ENCODE assay signal across 8 cellular contexts in genomic region chr16:84818989-84819643, GRCh38. TPM values are rescaled to one million over a fixed set of nuclear protein-coding genes. Genes with fewer than 3 reads are reported as not detected.
DNase-seq lines count a peak whose midpoint lies in the region; ATAC-seq and TF ChIP-seq lines count a peak whose summit lies in the region.

No MANE protein-coding gene starts in this region.

- peaks cover 7 to 35% (median 23%) of the 10 kb centered on the region in 4 donors for H3K4me1 ChIP-seq in stomach

- H3K27ac ChIP-seq in brain microvascular endothelial cell = no peak overlapping the region
- H3K27ac ChIP-seq in stomach = peak overlapping the region in 4 of 5 donors; percentile 35 to 96 (median 84)

- H3K9me3 Mint-ChIP-seq in stimulated activated naive CD8-positive, alpha-beta T cell treated with anti-CD3 and anti-CD28 coated beads, Interleukin-15, amount 100 ng/mL, for 72 hours = no peaks in the 10 kb centered on the region

- intact Hi-C loops in stomach (cut with DNase I; ENCODE audit: low total_unique reads) = no loop called here

- TF ChIP-seq EP300 in stomach (IDR thresholded peaks at IDR 0.05) = no peak

- H3K27me3 ChIP-seq in brain microvascular endothelial cell (replicated peaks) (no peaks in the 10 kb centered on the region), stomach (peaks cover 0 to 5% (median 0%) of the 10 kb centered on the region in 3 donors)

- peaks cover 57% of the 10 kb centered on the region for H3K27me3 Mint-ChIP-seq in stimulated activated naive CD8-positive, alpha-beta T cell treated with anti-CD3 and anti-CD28 coated beads, Interleukin-15, amount 100 ng/mL, for 72 hours

- no peaks in the 10 kb centered on the region for H3K9me3 ChIP-seq in stomach

- peaks cover 17% of the 10 kb centered on the region for H3K4me1 Mint-ChIP-seq in stimulated activated naive CD8-positive, alpha-beta T cell treated with anti-CD3 and anti-CD28 coated beads, Interleukin-15, amount 100 ng/mL, for 72 hours

- H3K4me3 ChIP-seq in HFF-Myc (replicated peaks; ENCODE audit: low read depth, low read length) (peak overlapping the region; percentile 46; the same call in 1 of the 2 replicates), brain microvascular endothelial cell (ENCODE audit: low read depth, low read length) (peak overlapping the region; percentile 37), stomach (peak overlapping the region; percentile 56 to 79 (median 60))

- peak overlapping the region in 1 of 2 donors; percentile 77 for H3K4me3 Mint-ChIP-seq in stimulated activated naive CD8-positive, alpha-beta T cell treated with anti-CD3 and anti-CD28 coated beads, Interleukin-15, amount 100 ng/mL, for 72 hours

- TF ChIP-seq POLR2A in stomach (IDR thresholded peaks at IDR 0.05) = no peak

- DNase-seq in HFF-Myc (ENCODE audit: extremely low read depth, low read depth) = no peak
- no peak for DNase-seq in brain microvascular endothelial cell
- peak; percentile 57 for DNase-seq in iPS-NIHi7 (ENCODE audit: extremely low spot score)
- no peak for DNase-seq in stomach
- DNase-seq in stimulated activated naive CD8-positive, alpha-beta T cell treated with anti-CD3 and anti-CD28 coated beads, Interleukin-15, amount 100 ng/mL, for 72 hours = no peak
- no peak for DNase-seq in NCI-H1694 (lab: John Stamatoyannopoulos, UW)
- DNase-seq in NCI-H2196 (lab: John Stamatoyannopoulos, UW; ENCODE audit: unreplicated experiment) = no peak
- no peak for DNase-seq in HT-29 (ENCODE audit: low spot score)

- WGBS in stomach, 5 donors = 33 to 49% (median 42%) methylated on average over 26 to 29 of the region's 29 CpGs

- H3K27ac Mint-ChIP-seq in stimulated activated naive CD8-positive, alpha-beta T cell treated with anti-CD3 and anti-CD28 coated beads, Interleukin-15, amount 100 ng/mL, for 72 hours = no peak overlapping the region

- in situ Hi-C loops in brain microvascular endothelial cell (cut with HindIII; ENCODE audit: low pct_ligation_motif_present, low sequenced_read_pairs) = no loop called here

- TF ChIP-seq CTCF in HFF-Myc (IDR thresholded peaks at IDR 0.05; ENCODE audit: low read depth, low read length, missing control alignments) = no peak
- TF ChIP-seq CTCF in brain microvascular endothelial cell (IDR thresholded peaks at IDR 0.05; ENCODE audit: low read depth, low read length, missing control alignments) = no peak
- TF ChIP-seq CTCF in stomach (IDR thresholded peaks at IDR 0.05) = no peak

- no peak for ATAC-seq in stimulated activated naive CD8-positive, alpha-beta T cell treated with anti-CD3 and anti-CD28 coated beads, Interleukin-15, amount 100 ng/mL, for 72 hours

- H3K36me3 ChIP-seq in brain microvascular endothelial cell (replicated peaks) (no peaks in the 10 kb centered on the region), stomach (no peaks in the 10 kb centered on the region)

RNA-seq across cellular contexts. Expression of gene CRISPLD2, which starts 0.7 kb away (rescaled TPM):
- 100 to 1,000 TPM in 3 of 5 donors, 10 to 100 TPM in 2; 92.0 to 242 (median 102) TPM for total RNA-seq in stomach
- polyA plus RNA-seq in stomach = 10 to 100 TPM; 18.3 to 46.0 (median 20.2) TPM
- total RNA-seq in HT-29 (2014; rRNA removed; shearing (Covaris generic)) = 0.74 and 0.78 TPM in 2 replicates

Comparison
In these comparisons a context has a peak if more than half of its experiments do, and no peak if none do; other contexts are left out.
1. RNA of gene CRISPLD2, which starts 0.7 kb away (total RNA-seq): 92.0 to 242 TPM in stomach; 0.74 to 0.78 TPM in HT-29; every median in the first group is over 10 times any median in the second.
2. Peak in every context shown above with its lines, with median percentiles within 50 percentile points of each other: H3K4me3 ChIP-seq.